ENCODE assay signal across 35 cellular contexts in genomic region chr22:46439111-46439510, GRCh38.
DNase-seq lines count a peak whose midpoint lies in the region; ATAC-seq and TF ChIP-seq lines count a peak whose summit lies in the region.
"Had no signal": no experiment of that assay in that cellular context is flagged by ENCODE, and none has a peak within 500 bp of the region (broad histone marks: within the 10 kb centered on the region; RNA-seq: fewer than 3 reads in every experiment).

No MANE protein-coding gene starts in this region.

- H4K91ac ChIP-seq in neuronal stem cell (ENCODE audit: low read depth, low read length, poor library complexity) = no peak overlapping the region

- intact Hi-C loops in thyroid gland (cut with DNase I) (no loop called here), gastrocnemius medialis (cut with DNase I; ENCODE audit: low total_unique reads) (no loop called here), Right ventricle myocardium inferior (cut with DNase I) (no loop called here)

- peak overlapping the region; percentile 78 for H3K18ac ChIP-seq in neuronal stem cell (ENCODE audit: low read length)

- H3K79me1 ChIP-seq in neuronal stem cell (ENCODE audit: low read depth, low read length) = no peaks in the 10 kb centered on the region

- H2BK5ac ChIP-seq in neuronal stem cell (ENCODE audit: low read length) = no peak overlapping the region

- CTCF ChIA-PET in RWPE1 (lab: Yijun Ruan, JAX) = no interaction called here

- no peaks in the 10 kb centered on the region for H3K9me3 ChIP-seq in neuronal stem cell (replicated peaks in 1 of 2; ENCODE audit: control insufficient read depth in 2 of 2, insufficient read depth in 1 of 2, low read depth in 1 of 2, low read length in 2 of 2)
- no peaks in the 10 kb centered on the region for H3K9me3 ChIP-seq in thyroid gland
- H3K9me3 ChIP-seq in gastrocnemius medialis = no peaks in the 10 kb centered on the region
- H3K9me3 ChIP-seq: A549; BE2C; BLaER1; BLaER1 treated with 17β-estradiol and CSF1 and Interleukin-3, amounts not matched to agents 10 nM and 100 nM; Caco-2 had no signal

- H2AFZ ChIP-seq in neuronal stem cell (ENCODE audit: low read length) = no peak overlapping the region

- peak overlapping the region; percentile 19 for H3K27ac ChIP-seq in RWPE1
- H3K27ac ChIP-seq in neuronal stem cell (replicated peaks; ENCODE audit: low read length) = no peak overlapping the region
- H3K27ac ChIP-seq in thyroid gland = peak overlapping the region; percentile 52 to 95 (median 81)
- H3K27ac ChIP-seq in gastrocnemius medialis = no peak overlapping the region
- H3K27ac ChIP-seq: 22Rv1; A549; BLaER1; BLaER1 treated with 17β-estradiol and CSF1 and Interleukin-3, amounts not matched to agents 10 nM and 100 nM; C4-2B had no signal

- no peak for TF ChIP-seq POLR2A in thyroid gland (IDR thresholded peaks at IDR 0.05)
- no peak for TF ChIP-seq POLR2A in gastrocnemius medialis (IDR thresholded peaks at IDR 0.05)

- no peak for TF ChIP-seq CTCF in RWPE1 (conservative IDR thresholded peaks at IDR 0.05; ENCODE audit: low read depth)
- no peak for TF ChIP-seq CTCF in brain (conservative IDR thresholded peaks at IDR 0.05)
- TF ChIP-seq CTCF in thyroid gland (IDR thresholded peaks at IDR 0.05) = no peak
- no peak for TF ChIP-seq CTCF in gastrocnemius medialis (IDR thresholded peaks at IDR 0.05 in 4 of 5, conservative IDR thresholded peaks at IDR 0.05 in 1 of 5)

- H4K8ac ChIP-seq in neuronal stem cell (ENCODE audit: low read depth, low read length) = no peak overlapping the region

- H3K27ac Mint-ChIP-seq in brain = peak overlapping the region in 3 of 5 experiments; percentile 99 to 100 (median 100)
- H3K27ac Mint-ChIP-seq in T-helper 2 cell treated with Interferon-gamma antibody and Interleukin-4, amounts not matched to agents 5 μg/mL and 100 μg/mL, for 36 hours = no peak overlapping the region
- H3K27ac Mint-ChIP-seq: B cell; CD14-positive monocyte; CD4-positive, alpha-beta memory T cell; CD4-positive, alpha-beta T cell; CD4-positive, CD25-positive, alpha-beta regulatory T cell; CD8-positive, alpha-beta memory T cell; CD8-positive, alpha-beta T cell had no signal

- H3K4me3 ChIP-seq in neuronal stem cell (ENCODE audit: low read length in 2 of 2) = no peak overlapping the region
- H3K4me3 ChIP-seq in thyroid gland (replicated peaks in 1 of 3) = no peak overlapping the region
- H3K4me3 ChIP-seq in gastrocnemius medialis = no peak overlapping the region
- H3K4me3 ChIP-seq: A549; BLaER1; BLaER1 treated with 17β-estradiol and CSF1 and Interleukin-3, amounts not matched to agents 10 nM and 100 nM had no signal

- no peaks in the 10 kb centered on the region for H3K27me3 Mint-ChIP-seq in brain
- no peaks in the 10 kb centered on the region for H3K27me3 Mint-ChIP-seq in T-helper 2 cell treated with Interferon-gamma antibody and Interleukin-4, amounts not matched to agents 5 μg/mL and 100 μg/mL, for 36 hours (ENCODE audit: low read depth)
- H3K27me3 Mint-ChIP-seq: CD4-positive, alpha-beta memory T cell; CD4-positive, alpha-beta T cell had no signal

- whole genome bisulfite sequencing in neuronal stem cell (ENCODE audit: extremely low coverage in 2 of 2, insufficient read length in 2 of 2, insufficient replicate concordance in 1 of 2), 2 donors = no CpG with 5 or more reads among the region's 25 CpGs
- WGBS in thyroid gland, 2 donors = 89 to 95% methylated on average over 15 to 25 of the region's 25 CpGs

- POLR2A ChIA-PET in RWPE1 (lab: Yijun Ruan, JAX; ENCODE audit: low non-redundant PET) = no interaction called here

- H2BK15ac ChIP-seq in neuronal stem cell (ENCODE audit: low read length) = peak overlapping the region; percentile 38

- H3K9ac ChIP-seq in neuronal stem cell (ENCODE audit: low read depth, low read length, poor library complexity) = no peak overlapping the region
- H3K9ac ChIP-seq: BLaER1; BLaER1 treated with 17β-estradiol and CSF1 and Interleukin-3, amounts not matched to agents 10 nM and 100 nM had no signal

- H2AK5ac ChIP-seq in neuronal stem cell (ENCODE audit: low read depth, low read length) = peak overlapping the region; percentile 94

- H3K4me1 ChIP-seq in neuronal stem cell (ENCODE audit: control insufficient read depth in 2 of 2, insufficient read depth in 1 of 2, low read depth in 1 of 2, low read length in 2 of 2) = peaks cover 17 to 24% of the 10 kb centered on the region in 2 donors
- peaks cover 45 to 61% of the 10 kb centered on the region in 2 donors for H3K4me1 ChIP-seq in thyroid gland
- no peaks in the 10 kb centered on the region for H3K4me1 ChIP-seq in gastrocnemius medialis
- H3K4me1 ChIP-seq: BE2C had no signal

- H3K4ac ChIP-seq in neuronal stem cell (ENCODE audit: low read length) = no peak overlapping the region

- H3K4me3 Mint-ChIP-seq in brain = no peak overlapping the region
- H3K4me3 Mint-ChIP-seq in T-helper 2 cell treated with Interferon-gamma antibody and Interleukin-4, amounts not matched to agents 5 μg/mL and 100 μg/mL, for 36 hours = no peak overlapping the region
- H3K4me3 Mint-ChIP-seq: B cell; CD14-positive monocyte; CD4-positive, alpha-beta memory T cell; CD4-positive, alpha-beta T cell; CD4-positive, CD25-positive, alpha-beta regulatory T cell; CD8-positive, alpha-beta memory T cell; CD8-positive, alpha-beta T cell had no signal

- peaks cover 45% of the 10 kb centered on the region for H3K4me1 Mint-ChIP-seq in brain
- no peaks in the 10 kb centered on the region for H3K4me1 Mint-ChIP-seq in T-helper 2 cell treated with Interferon-gamma antibody and Interleukin-4, amounts not matched to agents 5 μg/mL and 100 μg/mL, for 36 hours (ENCODE audit: low read depth)
- H3K4me1 Mint-ChIP-seq: CD14-positive monocyte; CD4-positive, CD25-positive, alpha-beta regulatory T cell had no signal

- H3K23ac ChIP-seq in neuronal stem cell (ENCODE audit: low read depth, low read length, poor library complexity) = no peak overlapping the region

- ATAC-seq in gastrocnemius medialis (no peak), Right ventricle myocardium inferior (no peak)
- ATAC-seq: A549; CD8-positive, alpha-beta T cell had no signal

- no peak overlapping the region for H3K4me2 ChIP-seq in neuronal stem cell (ENCODE audit: insufficient read depth, low read length, poor library complexity, severe bottlenecking)
- H3K4me2 ChIP-seq: A549, BLaER1 had no signal

- in situ Hi-C loops in gastrocnemius medialis (cut with MboI; ENCODE audit: low sequenced_read_pairs in 4 of 4) = no loop called here

- DNase-seq in RWPE1 (ENCODE audit: low spot score) (no peak), neuronal stem cell (ENCODE audit: low spot score) (no peak), thyroid gland (peak in 1 of 2 donors; percentile 35), gastrocnemius medialis (no peak), GM19238 (ENCODE audit: insufficient read length, low spot score) (no peak), Right ventricle myocardium inferior (ENCODE audit: missing footprints) (no peak)
- DNase-seq in T-helper 2 cell treated with Interferon-gamma antibody and Interleukin-4, amounts not matched to agents 5 μg/mL and 100 μg/mL, for 36 hours (ENCODE audit: low spot score) = no peak
- DNase-seq: 8988T; ACHN; AML-193; BE2C; C1 segment of cervical spinal cord; Caco-2; Calu3; CD4-positive, alpha-beta memory T cell; CD4-positive, alpha-beta T cell; CD4-positive, CD25-positive, alpha-beta regulatory T cell; CD8-positive, alpha-beta memory T cell; CD8-positive, alpha-beta T cell; COR-L47; DMS 273 treated with DMSO at 0.1 percent for 48 hours; DMS153; DMS53; DMS79; DMS79 treated with DMSO at 0.1 percent for 48 hours; DND-41; EL had no signal

- H3K27me3 ChIP-seq in neuronal stem cell (ENCODE audit: control insufficient read depth in 3 of 3, insufficient read depth in 3 of 3, low read depth in 1 of 3, low read length in 3 of 3) (no peaks in the 10 kb centered on the region), thyroid gland (no peaks in the 10 kb centered on the region), gastrocnemius medialis (peaks cover 0 to 2% (median 0%) of the 10 kb centered on the region in 3 donors)
- H3K27me3 ChIP-seq: BE2C, BLaER1 had no signal

- H2BK120ac ChIP-seq in neuronal stem cell (ENCODE audit: low read depth, low read length) = no peak overlapping the region

- H2BK12ac ChIP-seq in neuronal stem cell (ENCODE audit: low read length) = no peak overlapping the region

- H3K36me3 Mint-ChIP-seq in brain = peaks cover 11% of the 10 kb centered on the region
- no peaks in the 10 kb centered on the region for H3K36me3 Mint-ChIP-seq in T-helper 2 cell treated with Interferon-gamma antibody and Interleukin-4, amounts not matched to agents 5 μg/mL and 100 μg/mL, for 36 hours (ENCODE audit: low read depth)
- H3K36me3 Mint-ChIP-seq: CD14-positive monocyte; CD4-positive, alpha-beta memory T cell; CD4-positive, CD25-positive, alpha-beta regulatory T cell; CD8-positive, alpha-beta memory T cell; CD8-positive, alpha-beta T cell had no signal

- H3K36me3 ChIP-seq in neuronal stem cell (replicated peaks in 1 of 2; ENCODE audit: control insufficient read depth in 2 of 2, insufficient read depth in 2 of 2, low read length in 2 of 2) (peaks cover 2 to 23% of the 10 kb centered on the region in 2 donors), thyroid gland (no peaks in the 10 kb centered on the region), gastrocnemius medialis (no peaks in the 10 kb centered on the region)
- H3K36me3 ChIP-seq: BE2C, BLaER1 had no signal

- H3K14ac ChIP-seq in neuronal stem cell (ENCODE audit: low read length) = no peak overlapping the region

- peaks cover 0 to 2% (median 0%) of the 10 kb centered on the region in 5 experiments for H3K9me3 Mint-ChIP-seq in brain
- H3K9me3 Mint-ChIP-seq in T-helper 2 cell treated with Interferon-gamma antibody and Interleukin-4, amounts not matched to agents 5 μg/mL and 100 μg/mL, for 36 hours = no peaks in the 10 kb centered on the region
- H3K9me3 Mint-ChIP-seq: CD14-positive monocyte; CD4-positive, alpha-beta memory T cell; CD4-positive, alpha-beta T cell; CD8-positive, alpha-beta memory T cell; CD8-positive, alpha-beta T cell had no signal

Comparison
In these comparisons a context has a peak if more than half of its experiments do, and no peak if none do; other contexts are left out.
1. H3K27ac ChIP-seq: peak in RWPE1 (single experiment) and thyroid gland (3 of 3); none in neuronal stem cell (single experiment) and gastrocnemius medialis (0 of 4).